Comparison of ENCODE assay signal across 8 cellular contexts in the genomic region with DNA sequence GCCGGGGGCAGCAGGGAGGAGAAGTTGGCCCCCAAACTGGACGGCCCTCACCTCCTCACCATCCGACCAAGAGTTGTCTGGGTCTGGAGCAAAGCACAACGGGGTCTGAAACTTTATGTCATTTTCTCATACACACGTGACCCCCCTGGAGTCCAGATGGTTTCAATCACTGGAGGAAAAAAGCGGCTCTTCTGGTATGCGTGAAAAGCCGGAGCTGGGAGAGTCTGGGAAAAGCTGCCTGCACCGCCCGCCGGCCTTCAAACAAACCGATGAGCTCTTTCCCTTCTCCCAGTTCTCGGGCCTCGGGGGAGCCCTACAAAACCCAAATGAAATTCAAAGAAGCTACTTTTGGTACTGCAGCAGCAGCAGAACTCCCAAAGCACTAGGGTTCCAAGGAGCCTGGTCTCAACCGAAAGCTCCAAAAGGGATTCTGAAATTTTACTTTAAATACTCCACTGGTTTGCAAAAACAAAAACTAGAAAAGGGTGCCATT. TPM values are rescaled to one million over a fixed set of nuclear protein-coding genes. Genes with fewer than 3 reads are reported as not detected.
DNase-seq lines count a peak whose midpoint lies in the region; ATAC-seq and TF ChIP-seq lines count a peak whose summit lies in the region.

No MANE protein-coding gene starts in this region.

- H3K27me3 ChIP-seq in Panc1 (ENCODE audit: control insufficient read depth, insufficient read depth, low read length) = no peaks in the 10 kb centered on the region

- DNase-seq in A172 (ENCODE audit: low spot score) = peak; percentile 82
- no peak for DNase-seq in GM12865 (ENCODE audit: low read depth)
- DNase-seq in Panc1 (ENCODE audit: low read depth, low spot score) = no peak
- peak; percentile 82 for DNase-seq in ecto neural progenitor cell (ENCODE audit: low spot score)
- DNase-seq in lower leg skin (ENCODE audit: low spot score in 2 of 2) = peak; percentile 60 to 90
- no peak for DNase-seq in germinal center (ENCODE audit: low spot score)

- BruUV-seq in Panc1 (replicated peaks; lab: Mats Ljungman, UMichigan) = no TSS peak

- ATAC-seq in Panc1 (peak; percentile 77), HG03354 (IDR thresholded peaks at IDR 0.05; ENCODE audit: poor library complexity, severe bottlenecking, unreplicated experiment) (no peak)

- CTCF ChIA-PET in Panc1 (lab: Charles Lee) = interaction anchor here (1.4 kb wide), 1 partner anchor 57 kb away, joined by 5 read pairs; no protein-coding TSS in a partner anchor

- POLR2A ChIA-PET in Panc1 (lab: Charles Lee) = interaction anchor here (0.6 kb wide), 1 partner anchor 36 kb away, joined by 3 read pairs; no protein-coding TSS in a partner anchor

- H3K36me3 ChIP-seq in Panc1 (ENCODE audit: control insufficient read depth, insufficient read depth, low read length) = no peaks in the 10 kb centered on the region

- H3K27ac ChIP-seq in Panc1 (ENCODE audit: low read length) = peak overlapping the region; percentile 62
- H3K27ac ChIP-seq in temporal lobe (ENCODE audit: low read depth, low read length) = peak overlapping the region; percentile 17

- TF ChIP-seq POLR2A in lower leg skin (IDR thresholded peaks at IDR 0.05) = no peak

- in situ Hi-C loops in Panc1 (cut with HindIII; ENCODE audit: low pct_unique_long_range_greater_than_20kb, low sequenced_read_pairs) = no loop called here

- H3K9me3 ChIP-seq in Panc1 (ENCODE audit: control insufficient read depth, insufficient read depth, low read depth, low read length) = no peaks in the 10 kb centered on the region

- WGBS in lower leg skin, 2 donors = 2 to 3% methylated on average over 15 of the region's 15 CpGs

- intact Hi-C loops in Panc1 (cut with micrococcal nuclease; ENCODE audit: unreplicated experiment) = loop anchor here (5.0 kb wide), 1 partner anchor 184 kb away; no protein-coding TSS in a partner anchor
- intact Hi-C loops in lower leg skin (cut with DNase I; ENCODE audit: low total_unique reads) = no loop called here

- peaks cover 28% of the 10 kb centered on the region for H3K4me1 ChIP-seq in Panc1 (ENCODE audit: control insufficient read depth, insufficient read depth, low read length)

- TF ChIP-seq CTCF in GM12865 (IDR thresholded peaks at IDR 0.05; ENCODE audit: insufficient read depth, low read depth, low read length, missing control alignments) (no peak), Panc1 (IDR thresholded peaks at IDR 0.05) (no peak), lower leg skin (IDR thresholded peaks at IDR 0.05) (no peak)

- H3K4me3 ChIP-seq in GM12865 (ENCODE audit: low read depth, low read length) = peak overlapping the region; percentile 64; the same call in 1 of the 2 replicates
- peak overlapping the region; percentile 67 to 72 for H3K4me3 ChIP-seq in Panc1 (ENCODE audit: low read depth in 2 of 2, low read length in 2 of 2)
- peak overlapping the region; percentile 74 for H3K4me3 ChIP-seq in lower leg skin (ENCODE audit: low read depth, poor library complexity, severe bottlenecking)

RNA-seq across cellular contexts. Expression of a gene that starts 39.7 kb away (rescaled TPM):
- total RNA-seq in A172 (2014; rRNA removed; shearing (Covaris generic)) = 126 and 130 TPM in 2 replicates
- 85.2 TPM for total RNA-seq in Panc1 (2021; ENCODE audit: unreplicated experiment)
- 120 TPM for polyA plus RNA-seq in Panc1 (2012; ENCODE audit: insufficient read length)
- total RNA-seq in lower leg skin = 10 to 100 TPM; 10.1 to 18.6 (median 13.6) TPM
- 19.7 TPM for total RNA-seq in temporal lobe

Comparison
In these comparisons a context has a peak if more than half of its experiments do, and no peak if none do; other contexts are left out.
1. DNase-seq: peak in A172 (single experiment), ecto neural progenitor cell (single experiment) and lower leg skin (2 of 2); none in GM12865 (single experiment), Panc1 (single experiment) and germinal center (single experiment).
2. Peak in every context shown above with its lines, with median percentiles within 50 percentile points of each other: H3K4me3 ChIP-seq.